ENCODE assay signal across 11 cellular contexts in the genomic region with DNA sequence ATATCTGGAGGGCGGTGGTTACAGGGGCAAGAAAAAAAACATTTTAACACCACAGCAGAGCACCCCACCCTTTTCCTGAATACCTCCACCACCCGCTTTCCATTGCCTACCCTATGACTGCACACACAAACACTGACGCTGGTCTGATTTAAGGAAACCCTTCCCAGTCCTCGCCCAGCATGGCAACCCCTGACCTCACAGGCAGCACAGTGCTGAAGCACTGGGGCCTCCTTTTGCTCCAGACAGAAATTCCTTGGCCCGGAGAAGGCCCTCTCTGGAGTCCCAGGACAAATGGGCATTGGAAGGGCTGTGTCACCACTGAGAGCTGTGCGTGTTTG. TPM values are rescaled to one million over a fixed set of nuclear protein-coding genes. Genes with fewer than 3 reads are reported as not detected.
DNase-seq lines count a peak whose midpoint lies in the region; ATAC-seq and TF ChIP-seq lines count a peak whose summit lies in the region.
"Had no signal": no experiment of that assay in that cellular context is flagged by ENCODE, and none has a peak within 500 bp of the region (broad histone marks: within the 10 kb centered on the region; RNA-seq: fewer than 3 reads in every experiment).

No MANE protein-coding gene starts in this region.

- TF ChIP-seq CTCF in activated B cell treated with CpG ODN at 0.5 μM for 24 hours (IDR thresholded peaks at IDR 0.05) (no peak), liver (IDR thresholded peaks at IDR 0.05; ENCODE audit: low read depth, low read length, missing input control) (no peak), suprapubic skin (IDR thresholded peaks at IDR 0.05) (no peak)

- H3K4me3 Mint-ChIP-seq in activated T-cell treated with anti-CD3 and anti-CD28 coated beads, Interleukin-2, amount 50 U/mL, for 24 hours, result no peak overlapping the region
- H3K4me3 Mint-ChIP-seq in activated B cell treated with CpG ODN at 0.5 μM for 24 hours, result peak overlapping the region; percentile 71
- H3K4me3 Mint-ChIP-seq: WTC11 had no signal

- no peak for DNase-seq in activated T-cell treated with anti-CD3 and anti-CD28 coated beads, Interleukin-2, amount 50 U/mL, for 24 hours
- DNase-seq in activated T-cell treated with anti-CD3 and anti-CD28 coated beads, Interleukin-2, amount 50 U/mL, for 1 hour, result no peak
- DNase-seq in activated B cell treated with CpG ODN at 0.5 μM for 24 hours (no peak), suprapubic skin (ENCODE audit: low spot score in 2 of 2) (peak in 1 of 2 donors; percentile 66), retina (no peak), cerebellum (ENCODE audit: low spot score) (no peak), activated gamma-delta T cell (lab: John Stamatoyannopoulos, UW) (no peak)
- DNase-seq: naive thymus-derived CD8-positive, alpha-beta T cell; NCI-H1092 had no signal

- CTCF ChIA-PET in activated B cell treated with CpG ODN at 0.5 μM for 24 hours (lab: Charles Lee), result interaction anchor here (0.5 to 3.3 kb wide), 2 partner anchors 14 to 103 kb away, joined by 3 to 20 read pairs; no protein-coding TSS in a partner anchor

- H3K36me3 ChIP-seq in liver (ENCODE audit: control insufficient read depth in 4 of 4, insufficient read depth in 3 of 4, low read depth in 1 of 4, low read length in 3 of 4) (no peaks in the 10 kb centered on the region), suprapubic skin (no peaks in the 10 kb centered on the region)

- no peaks in the 10 kb centered on the region for H3K36me3 Mint-ChIP-seq in activated T-cell treated with anti-CD3 and anti-CD28 coated beads, Interleukin-2, amount 50 U/mL, for 24 hours (ENCODE audit: low read depth)
- no peaks in the 10 kb centered on the region for H3K36me3 Mint-ChIP-seq in activated B cell treated with CpG ODN at 0.5 μM for 24 hours (ENCODE audit: low read depth)
- H3K36me3 Mint-ChIP-seq: naive thymus-derived CD8-positive, alpha-beta T cell; WTC11 had no signal

- POLR2A ChIA-PET in activated B cell treated with CpG ODN at 0.5 μM for 24 hours (lab: Charles Lee), result interaction anchor here (0.9 to 6.5 kb wide), 4 partner anchors 38 to 134 kb away, joined by 3 to 67 read pairs (median 8); no protein-coding TSS in a partner anchor

- H3K27me3 Mint-ChIP-seq in activated T-cell treated with anti-CD3 and anti-CD28 coated beads, Interleukin-2, amount 50 U/mL, for 24 hours, result no peaks in the 10 kb centered on the region
- no peaks in the 10 kb centered on the region for H3K27me3 Mint-ChIP-seq in activated B cell treated with CpG ODN at 0.5 μM for 24 hours

- H3K4me3 ChIP-seq in liver (ENCODE audit: low read depth in 1 of 3, low read length in 3 of 3), result no peak overlapping the region
- no peak overlapping the region for H3K4me3 ChIP-seq in suprapubic skin

- H3K27me3 ChIP-seq in liver (ENCODE audit: control insufficient read depth in 4 of 4, insufficient read depth in 4 of 4, low read length in 3 of 4) (no peaks in the 10 kb centered on the region), suprapubic skin (no peaks in the 10 kb centered on the region)

- H3K4me1 Mint-ChIP-seq in activated T-cell treated with anti-CD3 and anti-CD28 coated beads, Interleukin-2, amount 50 U/mL, for 24 hours (ENCODE audit: low read depth), result peaks cover 58% of the 10 kb centered on the region
- peaks cover 76% of the 10 kb centered on the region for H3K4me1 Mint-ChIP-seq in activated B cell treated with CpG ODN at 0.5 μM for 24 hours

- intact Hi-C loops in activated B cell treated with CpG ODN at 0.5 μM for 24 hours (cut with micrococcal nuclease), result loop anchor here (1.0 to 2.0 kb wide), 6 partner anchors 32 to 147 kb away; a partner anchor contains a TSS

- no peak for TF ChIP-seq POLR2A in suprapubic skin (IDR thresholded peaks at IDR 0.05)

- 84% methylated on average over 6 of the region's 6 CpGs for WGBS in liver
- WGBS in suprapubic skin, result 75% methylated on average over 6 of the region's 6 CpGs

- H3K4me1 ChIP-seq in liver (ENCODE audit: control insufficient read depth in 4 of 4, insufficient read depth in 4 of 4, low read length in 3 of 4) (peaks cover 3 to 40% (median 21%) of the 10 kb centered on the region in 4 donors), suprapubic skin (peaks cover 37% of the 10 kb centered on the region)

- H3K9ac ChIP-seq in liver (ENCODE audit: low read depth in 1 of 2, low read length in 2 of 2), result no peak overlapping the region

- H3K27ac ChIP-seq in liver (ENCODE audit: low read depth in 1 of 2, low read length in 2 of 2), result peak overlapping the region; percentile 29 to 34
- peak overlapping the region; percentile 2 for H3K27ac ChIP-seq in suprapubic skin

- H3K27ac Mint-ChIP-seq in activated T-cell treated with anti-CD3 and anti-CD28 coated beads, Interleukin-2, amount 50 U/mL, for 24 hours, result peak overlapping the region; percentile 38
- peak overlapping the region; percentile 88 for H3K27ac Mint-ChIP-seq in activated B cell treated with CpG ODN at 0.5 μM for 24 hours
- H3K27ac Mint-ChIP-seq: WTC11 had no signal

- H3K9me3 ChIP-seq in liver (ENCODE audit: control insufficient read depth in 4 of 4, low read length in 3 of 4), result no peaks in the 10 kb centered on the region
- H3K9me3 ChIP-seq in suprapubic skin, result no peaks in the 10 kb centered on the region

- no peak for TF ChIP-seq RAD21 in liver (IDR thresholded peaks at IDR 0.05)

- ATAC-seq in activated B cell treated with CpG ODN at 0.5 μM for 24 hours (ENCODE audit: low read depth), result peak; percentile 4
- ATAC-seq: WTC11 had no signal

- no peak for TF ChIP-seq EP300 in suprapubic skin (IDR thresholded peaks at IDR 0.05)

- no peaks in the 10 kb centered on the region for H3K9me3 Mint-ChIP-seq in activated T-cell treated with anti-CD3 and anti-CD28 coated beads, Interleukin-2, amount 50 U/mL, for 24 hours
- no peaks in the 10 kb centered on the region for H3K9me3 Mint-ChIP-seq in activated B cell treated with CpG ODN at 0.5 μM for 24 hours
- H3K9me3 Mint-ChIP-seq: naive thymus-derived CD8-positive, alpha-beta T cell; WTC11 had no signal

TF ChIP-seq in liver, 16 proteins besides CTCF, POLR2A, EP300 and RAD21:
- no peak for TF ChIP-seq SP1 (IDR thresholded peaks at IDR 0.05)
- TF ChIP-seq, protein P1, sequence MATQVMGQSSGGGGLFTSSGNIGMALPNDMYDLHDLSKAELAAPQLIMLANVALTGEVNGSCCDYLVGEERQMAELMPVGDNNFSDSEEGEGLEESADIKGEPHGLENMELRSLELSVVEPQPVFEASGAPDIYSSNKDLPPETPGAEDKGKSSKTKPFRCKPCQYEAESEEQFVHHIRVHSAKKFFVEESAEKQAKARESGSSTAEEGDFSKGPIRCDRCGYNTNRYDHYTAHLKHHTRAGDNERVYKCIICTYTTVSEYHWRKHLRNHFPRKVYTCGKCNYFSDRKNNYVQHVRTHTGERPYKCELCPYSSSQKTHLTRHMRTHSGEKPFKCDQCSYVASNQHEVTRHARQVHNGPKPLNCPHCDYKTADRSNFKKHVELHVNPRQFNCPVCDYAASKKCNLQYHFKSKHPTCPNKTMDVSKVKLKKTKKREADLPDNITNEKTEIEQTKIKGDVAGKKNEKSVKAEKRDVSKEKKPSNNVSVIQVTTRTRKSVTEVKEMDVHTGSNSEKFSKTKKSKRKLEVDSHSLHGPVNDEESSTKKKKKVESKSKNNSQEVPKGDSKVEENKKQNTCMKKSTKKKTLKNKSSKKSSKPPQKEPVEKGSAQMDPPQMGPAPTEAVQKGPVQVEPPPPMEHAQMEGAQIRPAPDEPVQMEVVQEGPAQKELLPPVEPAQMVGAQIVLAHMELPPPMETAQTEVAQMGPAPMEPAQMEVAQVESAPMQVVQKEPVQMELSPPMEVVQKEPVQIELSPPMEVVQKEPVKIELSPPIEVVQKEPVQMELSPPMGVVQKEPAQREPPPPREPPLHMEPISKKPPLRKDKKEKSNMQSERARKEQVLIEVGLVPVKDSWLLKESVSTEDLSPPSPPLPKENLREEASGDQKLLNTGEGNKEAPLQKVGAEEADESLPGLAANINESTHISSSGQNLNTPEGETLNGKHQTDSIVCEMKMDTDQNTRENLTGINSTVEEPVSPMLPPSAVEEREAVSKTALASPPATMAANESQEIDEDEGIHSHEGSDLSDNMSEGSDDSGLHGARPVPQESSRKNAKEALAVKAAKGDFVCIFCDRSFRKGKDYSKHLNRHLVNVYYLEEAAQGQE (IDR thresholded peaks at IDR 0.05), result no peak
- TF ChIP-seq FOXA1 (IDR thresholded peaks at IDR 0.05), result no peak
- TF ChIP-seq HNF4G (IDR thresholded peaks at IDR 0.05), result no peak
- no peak for TF ChIP-seq YY1 (IDR thresholded peaks at IDR 0.05)
- TF ChIP-seq, protein P2, sequence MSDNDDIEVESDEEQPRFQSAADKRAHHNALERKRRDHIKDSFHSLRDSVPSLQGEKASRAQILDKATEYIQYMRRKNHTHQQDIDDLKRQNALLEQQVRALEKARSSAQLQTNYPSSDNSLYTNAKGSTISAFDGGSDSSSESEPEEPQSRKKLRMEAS (IDR thresholded peaks at IDR 0.05), result no peak

RNA-seq across cellular contexts. Expression of a gene that starts 39.2 kb away (rescaled TPM):
- total RNA-seq in activated B cell treated with CpG ODN at 0.5 μM for 24 hours, result 26.1 and 28.6 TPM in 2 replicates
- 1 to 10 TPM; 7.5 to 8.9 TPM for total RNA-seq in liver
- polyA plus RNA-seq in liver, result 1 to 10 TPM; 2.0 to 8.6 TPM
- 10 to 100 TPM in 3 of 4 donors, 1 to 10 TPM in 1; 9.3 to 60.8 (median 31.0) TPM for total RNA-seq in suprapubic skin
- 7.4 TPM for total RNA-seq in cerebellum
